In the genomic region with DNA sequence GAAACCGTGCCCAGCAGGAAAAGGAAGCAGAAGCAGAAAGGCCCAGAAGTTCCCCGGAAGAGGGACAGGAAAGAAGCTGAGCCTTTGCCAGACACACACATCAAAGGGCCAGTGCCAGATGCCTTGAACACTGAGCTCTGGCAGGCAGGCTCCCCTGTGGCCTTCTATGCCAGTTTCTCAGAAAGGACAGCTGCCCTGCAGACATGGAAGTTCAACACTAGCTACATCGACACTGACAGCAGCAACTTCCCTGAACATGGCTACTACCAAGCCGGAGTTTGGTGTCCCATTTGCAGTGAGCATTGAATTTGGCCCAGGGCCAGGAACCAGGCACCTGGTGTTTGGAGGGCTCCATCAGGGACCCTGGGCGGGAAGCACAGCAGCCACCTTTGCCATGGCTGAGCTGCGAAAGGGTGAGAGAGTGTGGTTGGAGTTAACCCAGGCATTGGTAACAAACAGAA, we compare ENCODE assay signal across 16 cellular contexts. TPM values are rescaled to one million over a fixed set of nuclear protein-coding genes. Genes with fewer than 3 reads are reported as not detected.
"Had no signal": no experiment of that assay in that cellular context is flagged by ENCODE, and none has a peak within 500 bp of the region (broad histone marks: within the 10 kb centered on the region; RNA-seq: fewer than 3 reads in every experiment).

No MANE protein-coding gene starts in this region.

- DNase-seq: activated CD4-positive, alpha-beta T cell treated with anti-CD3 and anti-CD28 coated beads, Interleukin-2, amount 10 ng/mL, durations not matched to agents 24 days and 14 days; activated effector memory CD4-positive, alpha-beta T cell treated with Interleukin-2 at 50 U/mL for 16 hours; activated T-cell treated with anti-CD3 and anti-CD28 coated beads, Interleukin-2, amount 50 U/mL, for 24 hours; amniotic stem cell; immature natural killer cell; mesenchymal stem cell; nucleus accumbens; sigmoid colon; stimulated activated CD4-positive, alpha-beta T cell treated with anti-CD3 and anti-CD28 coated beads, Interleukin-12 subunit alpha, Interleukin-12 subunit beta, amount 100 ng/mL, for 4 hours; stimulated activated naive CD4-positive, alpha-beta T cell treated with Interleukin-2 at 50 U/mL for 16 hours; T1000; trophoblast cell had no signal

- H3K4me1 ChIP-seq: prostate gland, sigmoid colon had no signal

- H3K36me3 ChIP-seq: prostate gland, sigmoid colon had no signal

- H3K27ac ChIP-seq: prostate gland, sigmoid colon had no signal

- H3K4me3 ChIP-seq: prostate gland, sigmoid colon had no signal

- H3K9me3 ChIP-seq: prostate gland had no signal

- H3K27me3 ChIP-seq: sigmoid colon had no signal

RNA-seq across cellular contexts. Expression of gene RAET1E, which starts 8.0 kb away (rescaled TPM):
- total RNA-seq: activated CD4-positive, alpha-beta T cell treated with anti-CD3 and anti-CD28 coated beads, Interleukin-2, amount 10 ng/mL, durations not matched to agents 24 days and 14 days; activated CD8-positive, alpha-beta memory T cell treated with anti-CD3 and anti-CD28 coated beads for 36 hours; glomerular endothelial cell; natural killer cell treated with Interleukin-12 subunit alpha and Interleukin-12 subunit beta and Interleukin-15 and Interleukin-18, amount 100 ng/mL, for 72 hours had no signal
- polyA plus RNA-seq: immature natural killer cell had no signal

RNA-seq across cellular contexts. Expression of gene RAET1G, which starts 17.0 kb away (rescaled TPM):
- total RNA-seq: activated CD4-positive, alpha-beta T cell treated with anti-CD3 and anti-CD28 coated beads, Interleukin-2, amount 10 ng/mL, durations not matched to agents 24 days and 14 days; activated CD8-positive, alpha-beta memory T cell treated with anti-CD3 and anti-CD28 coated beads for 36 hours; sigmoid colon had no signal
- polyA plus RNA-seq: immature natural killer cell had no signal

RNA-seq across cellular contexts. Expression of gene ULBP2, which starts 35.9 kb away (rescaled TPM):
- total RNA-seq: sigmoid colon had no signal

RNA-seq across cellular contexts. Expression of gene ULBP1, which starts 57.8 kb away (rescaled TPM):
- polyA plus RNA-seq: immature natural killer cell had no signal
